18 cellular contexts compared by ENCODE assay signal in genomic region chr2:211591456-211591855, GRCh38.
DNase-seq lines count a peak whose midpoint lies in the region; ATAC-seq, FAIRE-seq and TF ChIP-seq lines count a peak whose summit lies in the region.
"Had no signal": no experiment of that assay in that cellular context is flagged by ENCODE, and none has a peak within 500 bp of the region (broad histone marks: within the 10 kb centered on the region; RNA-seq: fewer than 3 reads in every experiment).

No MANE protein-coding gene starts in this region.

- peak overlapping the region; percentile 71 for H2AFZ ChIP-seq in smooth muscle cell (ENCODE audit: low read depth)
- H2AFZ ChIP-seq: GM23248, PC-9 had no signal

- ATAC-seq in HG03565 (IDR thresholded peaks at IDR 0.05; ENCODE audit: unreplicated experiment): no peak

- no peak overlapping the region for H3K27ac ChIP-seq in smooth muscle cell (ENCODE audit: low read depth)
- H3K27ac ChIP-seq: BLaER1 treated with 17β-estradiol and CSF1 and Interleukin-3, amounts not matched to agents 10 nM and 100 nM; GM23248; PC-9 had no signal

- peak; percentile 17 for DNase-seq in NCI-H748 (lab: John Stamatoyannopoulos, UW; ENCODE audit: unreplicated experiment)
- no peak for DNase-seq in NCI-H748 treated with DMSO at 0.1 percent for 48 hours (lab: John Stamatoyannopoulos, UW)
- peak; percentile 46 for DNase-seq in NCI-H69 (lab: John Stamatoyannopoulos, UW)
- peak; percentile 85 for DNase-seq in islet precursor cell
- DNase-seq in smooth muscle cell (lab: John Stamatoyannopoulos, UW; ENCODE audit: unreplicated experiment): no peak
- no peak for DNase-seq in endothelial cell (ENCODE audit: low spot score)
- DNase-seq in urothelium cell line (ENCODE audit: low spot score): no peak
- DNase-seq: CD8-positive, alpha-beta memory T cell; DMS79 treated with DMSO at 0.1 percent for 48 hours; GM23248; NCI-H1417 treated with DMSO at 0.1 percent for 48 hours; NCI-H1930; NCI-H226; NCI-H524 treated with DMSO at 0.1 percent for 48 hours; PC-9 had no signal

- WGBS in smooth muscle cell (ENCODE audit: low lambda C conversion rate): 25% methylated on average over 2 of the region's 2 CpGs

- peak overlapping the region; percentile 43 for H3K4me3 ChIP-seq in smooth muscle cell
- H3K4me3 ChIP-seq: BLaER1 treated with 17β-estradiol and CSF1 and Interleukin-3, amounts not matched to agents 10 nM and 100 nM; GM23248; PC-9 had no signal

- H3K4me2 ChIP-seq in smooth muscle cell: peak overlapping the region; percentile 84
- H3K4me2 ChIP-seq: BLaER1 treated with 17β-estradiol and CSF1 and Interleukin-3, amounts not matched to agents 10 nM and 100 nM; PC-9 had no signal

- H3K27me3 Mint-ChIP-seq in endothelial cell (ENCODE audit: unreplicated experiment): peaks cover 1% of the 10 kb centered on the region

- H3K9me3 ChIP-seq in smooth muscle cell (replicated peaks; ENCODE audit: low read depth): no peaks in the 10 kb centered on the region
- H3K9me3 ChIP-seq: BLaER1 treated with 17β-estradiol and CSF1 and Interleukin-3, amounts not matched to agents 10 nM and 100 nM had no signal

- H3F3A ChIP-seq in smooth muscle cell (ENCODE audit: low read depth): no peaks in the 10 kb centered on the region

- H3K36me3 Mint-ChIP-seq in endothelial cell (ENCODE audit: low read depth, unreplicated experiment): no peaks in the 10 kb centered on the region
- H3K36me3 Mint-ChIP-seq: CD8-positive, alpha-beta memory T cell had no signal

- H3K9ac ChIP-seq in smooth muscle cell (ENCODE audit: low read depth): no peak overlapping the region
- H3K9ac ChIP-seq: BLaER1 treated with 17β-estradiol and CSF1 and Interleukin-3, amounts not matched to agents 10 nM and 100 nM; GM23248 had no signal

- peaks cover 7% of the 10 kb centered on the region for H3K4me1 ChIP-seq in smooth muscle cell (ENCODE audit: low read depth)
- H3K4me1 ChIP-seq: BLaER1 treated with 17β-estradiol and CSF1 and Interleukin-3, amounts not matched to agents 10 nM and 100 nM had no signal

- no peaks in the 10 kb centered on the region for H3K36me3 ChIP-seq in smooth muscle cell (ENCODE audit: low read depth)
- H3K36me3 ChIP-seq: BLaER1 treated with 17β-estradiol and CSF1 and Interleukin-3, amounts not matched to agents 10 nM and 100 nM had no signal

- no peaks in the 10 kb centered on the region for H3K9me3 Mint-ChIP-seq in endothelial cell (ENCODE audit: unreplicated experiment)

- no peak overlapping the region for H3K27ac Mint-ChIP-seq in endothelial cell (ENCODE audit: unreplicated experiment)
- H3K27ac Mint-ChIP-seq: CD8-positive, alpha-beta memory T cell had no signal

- H3K27me3 ChIP-seq in smooth muscle cell (ENCODE audit: low read depth): no peaks in the 10 kb centered on the region
- H3K27me3 ChIP-seq: BLaER1 treated with 17β-estradiol and CSF1 and Interleukin-3, amounts not matched to agents 10 nM and 100 nM had no signal

- no peak for TF ChIP-seq CTCF in smooth muscle cell (IDR thresholded peaks at IDR 0.05; ENCODE audit: borderline replicate concordance, insufficient read depth, poor library complexity, severe bottlenecking)
- TF ChIP-seq CTCF in endothelial cell (IDR thresholded peaks at IDR 0.05; ENCODE audit: unreplicated experiment): no peak

- FAIRE-seq in urothelium cell line (lab: Jason Lieb, UNC): no peak
- FAIRE-seq: G401.6 had no signal

- H3K4me1 Mint-ChIP-seq in endothelial cell (ENCODE audit: unreplicated experiment): no peaks in the 10 kb centered on the region
- H3K4me1 Mint-ChIP-seq: CD8-positive, alpha-beta memory T cell had no signal

- H4K20me1 ChIP-seq in smooth muscle cell (ENCODE audit: low read depth): no peaks in the 10 kb centered on the region
- H4K20me1 ChIP-seq: BLaER1 treated with 17β-estradiol and CSF1 and Interleukin-3, amounts not matched to agents 10 nM and 100 nM had no signal

- H3K4me3 Mint-ChIP-seq in endothelial cell (ENCODE audit: unreplicated experiment): no peak overlapping the region
- H3K4me3 Mint-ChIP-seq: CD8-positive, alpha-beta memory T cell had no signal

- H3K79me2 ChIP-seq in smooth muscle cell (ENCODE audit: low read depth): no peaks in the 10 kb centered on the region

Comparison
In these comparisons a context has a peak if more than half of its experiments do, and no peak if none do; other contexts are left out.
1. DNase-seq: peak in NCI-H748 (single experiment), NCI-H69 (single experiment) and islet precursor cell (single experiment); none in NCI-H748 treated with DMSO at 0.1 percent for 48 hours (single experiment), smooth muscle cell (single experiment), endothelial cell (single experiment) and urothelium cell line (single experiment).